Comparison of ENCODE assay signal across 9 cellular contexts in the genomic region with DNA sequence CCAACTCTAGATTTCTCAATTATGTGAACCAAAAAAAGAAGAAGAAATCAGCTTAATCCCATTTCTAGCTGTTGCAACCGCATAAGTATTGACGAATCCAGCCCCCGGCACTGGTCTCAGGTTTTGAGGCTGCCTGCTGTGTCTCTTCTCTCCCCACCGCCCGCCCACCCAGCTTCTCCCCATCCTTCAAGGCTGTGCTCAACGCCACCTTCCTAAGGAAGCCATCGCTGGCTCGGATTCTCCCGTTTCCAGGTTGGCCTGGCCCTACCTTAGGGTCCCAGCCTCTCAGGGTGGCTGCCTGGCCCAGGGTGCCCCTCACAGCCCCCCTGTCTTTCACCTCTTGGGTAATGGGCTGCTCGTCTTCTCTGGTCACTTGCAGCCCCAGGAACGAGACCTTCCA.
"Had no signal": no experiment of that assay in that cellular context is flagged by ENCODE, and none has a peak within 500 bp of the region (broad histone marks: within the 10 kb centered on the region; RNA-seq: fewer than 3 reads in every experiment).

No MANE protein-coding gene starts in this region.

- H2AFZ ChIP-seq: GM23338 had no signal

- FAIRE-seq: H1, H54, HTR-8/SVneo, K562 had no signal

- H3K4me2 ChIP-seq: GM23338 had no signal

- ATAC-seq: GM23338, K562 had no signal

- H3K4me3 ChIP-seq: GM23338, K562 had no signal

- DNase-seq: H9, HCEC 1CT, IMR-90, KG1 had no signal
